In genomic region chr22:22942511-22943329, GRCh38 we compare ENCODE assay signal across 8 cellular contexts. TPM values are rescaled to one million over a fixed set of nuclear protein-coding genes. Genes with fewer than 3 reads are reported as not detected.
DNase-seq lines count a peak whose midpoint lies in the region; ATAC-seq, FAIRE-seq and TF ChIP-seq lines count a peak whose summit lies in the region.

No MANE protein-coding gene starts in this region.

- H3K4me2 ChIP-seq in astrocyte (ENCODE audit: low read length), result no peak overlapping the region

- H3K4me1 Mint-ChIP-seq in T-helper 17 cell (peaks cover 12% of the 10 kb centered on the region), astrocyte (ENCODE audit: low read depth, unreplicated experiment) (peaks cover 3% of the 10 kb centered on the region), immature natural killer cell (peaks cover 3 to 7% of the 10 kb centered on the region in 2 donors)

- DNase-seq in ELR (ENCODE audit: low read depth) (peak; percentile 70), M059J (ENCODE audit: low read depth) (peak; percentile 33), T-helper 17 cell (peak; percentile 51 to 66 (median 60)), astrocyte (ENCODE audit: low read depth) (peak; percentile 14), immature natural killer cell (peak; percentile 44 to 70 (median 56))
- DNase-seq in stimulated activated CD4-positive, alpha-beta T cell treated with anti-CD3 and anti-CD28 coated beads, Interleukin-1b, Interleukin-23, amount 100 ng/mL, for 1 hour (ENCODE audit: low read depth in 2 of 2), result peak; percentile 44 to 62

- H3K36me3 Mint-ChIP-seq in T-helper 17 cell (ENCODE audit: low read depth), result peaks cover 4% of the 10 kb centered on the region
- H3K36me3 Mint-ChIP-seq in astrocyte (ENCODE audit: low read depth, unreplicated experiment), result no peaks in the 10 kb centered on the region
- H3K36me3 Mint-ChIP-seq in immature natural killer cell, result no peaks in the 10 kb centered on the region

- peaks cover 13% of the 10 kb centered on the region for H3K27me3 Mint-ChIP-seq in T-helper 17 cell
- H3K27me3 Mint-ChIP-seq in astrocyte (ENCODE audit: low read depth, unreplicated experiment), result peaks cover 36% of the 10 kb centered on the region
- peaks cover 2 to 6% (median 3%) of the 10 kb centered on the region in 3 donors for H3K27me3 Mint-ChIP-seq in immature natural killer cell (ENCODE audit: low read depth in 3 of 3)

- no peak overlapping the region for H3K4me3 ChIP-seq in astrocyte (ENCODE audit: insufficient read depth, low read depth, low read length)

- H3K27me3 ChIP-seq in astrocyte (ENCODE audit: insufficient read depth, low read length), result no peaks in the 10 kb centered on the region

- H4K20me1 ChIP-seq in astrocyte (ENCODE audit: insufficient read depth, low read length), result no peaks in the 10 kb centered on the region

- H3K9me3 Mint-ChIP-seq in astrocyte (ENCODE audit: unreplicated experiment) (no peaks in the 10 kb centered on the region), immature natural killer cell (no peaks in the 10 kb centered on the region)

- H3K36me3 ChIP-seq in astrocyte (ENCODE audit: insufficient read depth, low read length), result no peaks in the 10 kb centered on the region

- H3K4me3 Mint-ChIP-seq in T-helper 17 cell (no peak overlapping the region), astrocyte (ENCODE audit: unreplicated experiment) (no peak overlapping the region), immature natural killer cell (no peak overlapping the region)

- FAIRE-seq in astrocyte (lab: Jason Lieb, UNC), result no peak

- H3K9ac ChIP-seq in astrocyte (ENCODE audit: low read length), result no peak overlapping the region

- H3K9me3 ChIP-seq in T-helper 17 cell (ENCODE audit: control insufficient read depth, low read length, poor library complexity, severe bottlenecking), result no peaks in the 10 kb centered on the region
- H3K9me3 ChIP-seq in astrocyte (ENCODE audit: insufficient read depth, low read depth, low read length), result no peaks in the 10 kb centered on the region

- H3K27ac ChIP-seq in astrocyte (ENCODE audit: low read depth, low read length), result no peak overlapping the region

- TF ChIP-seq CTCF in astrocyte (IDR thresholded peaks at IDR 0.05; ENCODE audit: insufficient read depth, low read depth, low read length), result peak; percentile 84

- ATAC-seq in T-helper 17 cell (peak; percentile 89), GM19324 (IDR thresholded peaks at IDR 0.05; ENCODE audit: low FRiP score, unreplicated experiment) (no peak), HG02840 (IDR thresholded peaks at IDR 0.05; ENCODE audit: low FRiP score, unreplicated experiment) (no peak)

- no peak overlapping the region for H2AFZ ChIP-seq in astrocyte (ENCODE audit: low read depth, low read length)

- peak overlapping the region; percentile 30 for H3K27ac Mint-ChIP-seq in T-helper 17 cell
- H3K27ac Mint-ChIP-seq in astrocyte (ENCODE audit: unreplicated experiment), result no peak overlapping the region
- H3K27ac Mint-ChIP-seq in immature natural killer cell, result peak overlapping the region in 4 of 6 donors; percentile 4 to 71 (median 23)

- H3K4me1 ChIP-seq in astrocyte (ENCODE audit: insufficient read depth, low read length), result no peaks in the 10 kb centered on the region

- H3K79me2 ChIP-seq in astrocyte (ENCODE audit: insufficient read depth, low read length), result no peaks in the 10 kb centered on the region

RNA-seq across cellular contexts. Expression of gene IGLL5, which starts 55.1 kb away (rescaled TPM):
- total RNA-seq in M059J (2014; rRNA removed; shearing (Covaris generic)), result not detected in 2 replicates
- total RNA-seq in T-helper 17 cell, result 1 to 10 TPM in 1 of 2 donors, not detected in 1; 1.9 TPM
- total RNA-seq in astrocyte, result not detected in 2 replicates
- under 1 TPM in 2 of 3 donors, not detected in 1; 0.26 to 0.59 TPM for polyA plus RNA-seq in immature natural killer cell

Comparison
In these comparisons a context has a peak if more than half of its experiments do, and no peak if none do; other contexts are left out.
1. DNase-seq: peak in every context shown above with its lines; median percentile 70 in ELR; 60 in T-helper 17 cell; 56 in immature natural killer cell; 53 in stimulated activated CD4-positive, alpha-beta T cell treated with anti-CD3 and anti-CD28 coated beads, Interleukin-1b, Interleukin-23, amount 100 ng/mL, for 1 hour; 33 in M059J; 14 in astrocyte.